ENCODE assay signal across 20 cellular contexts in genomic region chr13:47120284-47120683, GRCh38.
DNase-seq lines count a peak whose midpoint lies in the region; ATAC-seq, FAIRE-seq and TF ChIP-seq lines count a peak whose summit lies in the region.
"Had no signal": no experiment of that assay in that cellular context is flagged by ENCODE, and none has a peak within 500 bp of the region (broad histone marks: within the 10 kb centered on the region; RNA-seq: fewer than 3 reads in every experiment).

No MANE protein-coding gene starts in this region.

- POLR2A ChIA-PET in K562 (lab: Yijun Ruan, JAX): no interaction called here
- POLR2A ChIA-PET in CD8-positive, alpha-beta T cell (lab: Charles Lee): no interaction called here
- POLR2A ChIA-PET in activated CD4-positive, alpha-beta T cell treated with anti-CD3 and anti-CD28 coated beads, Interleukin-2, amount 10 ng/mL, durations not matched to agents 7 days and 5 days (lab: Charles Lee): no interaction called here

- no peak overlapping the region for H2AFZ ChIP-seq in K562 (ENCODE audit: low read depth, low read length)

- TF ChIP-seq POLR2A in K562 (conservative IDR thresholded peaks at IDR 0.05): no peak

- H3K9me1 ChIP-seq in K562 (ENCODE audit: control insufficient read depth, insufficient read depth, low read length): no peaks in the 10 kb centered on the region

- BruUV-seq in K562 (replicated peaks; lab: Mats Ljungman, UMichigan): no TSS peak

- no peak for TF ChIP-seq EP300 in K562 (IDR thresholded peaks at IDR 0.05; ENCODE audit: low read length)

- no peak for FAIRE-seq in K562 (lab: Jason Lieb, UNC)
- FAIRE-seq: A204.1, GM12878 had no signal

- DNase-seq in COLO829 (ENCODE audit: low spot score) (peak; percentile 11), K562 (ENCODE audit: extremely low read depth in 1 of 4, low spot score in 3 of 4) (peak in 1 of 4 experiments; percentile 19), occipital lobe (lab: John Stamatoyannopoulos, UW) (peak; percentile 13), NCI-H146 (lab: John Stamatoyannopoulos, UW) (no peak)
- peak; percentile 21 for DNase-seq in Jurkat, Clone E6-1 (ENCODE audit: low read depth, low spot score)
- no peak for DNase-seq in CD8-positive, alpha-beta T cell
- DNase-seq in activated CD4-positive, alpha-beta T cell treated with anti-CD3 and anti-CD28 coated beads, Interleukin-2, amount 10 ng/mL, durations not matched to agents 7 days and 5 days: no peak
- DNase-seq: DMS79 treated with DMSO at 0.1 percent for 48 hours; GOT3; NCI-H1092; NCI-H1436; NCI-H1930; NCI-H69; NK-92 treated with Interleukin-12 subunit alpha and Interleukin-12 subunit beta, amount 100 ng/mL, for 24 hours; SIG-M5 had no signal

- H3K36me3 ChIP-seq in K562 (ENCODE audit: control insufficient read depth, insufficient read depth, low read length): no peaks in the 10 kb centered on the region
- H3K36me3 ChIP-seq in CD8-positive, alpha-beta T cell (ENCODE audit: insufficient read depth, low read length): no peaks in the 10 kb centered on the region

- TF ChIP-seq RAD21 in K562 (CRISPR knock-in tag; conservative IDR thresholded peaks at IDR 0.05 in 1 of 2, IDR thresholded peaks at IDR 0.05 in 1 of 2): no peak

- no peak for TF ChIP-seq CTCF in K562 (IDR thresholded peaks at IDR 0.05 in 2 of 3, conservative IDR thresholded peaks at IDR 0.05 in 1 of 3; ENCODE audit: insufficient read depth in 2 of 3, low read depth in 1 of 3, low read length in 3 of 3)
- no peak for TF ChIP-seq CTCF in CD8-positive, alpha-beta T cell (IDR thresholded peaks at IDR 0.05)

- H3K9me3 ChIP-seq in K562 (replicated peaks; ENCODE audit: control insufficient read depth, insufficient read depth, low read depth, low read length): no peaks in the 10 kb centered on the region
- H3K9me3 ChIP-seq in CD8-positive, alpha-beta T cell (ENCODE audit: low read length): no peaks in the 10 kb centered on the region

- H3K27ac ChIP-seq in K562 (ENCODE audit: extremely low read depth, low read depth, low read length): no peak overlapping the region
- no peak overlapping the region for H3K27ac ChIP-seq in CD8-positive, alpha-beta T cell (ENCODE audit: low read depth, low read length)

- peaks cover 0 to 17% of the 10 kb centered on the region in 2 experiments; a peak in 4 of 5 replicates for H3K4me1 ChIP-seq in K562 (replicated peaks in 1 of 2; ENCODE audit: control insufficient read depth in 2 of 2, insufficient read depth in 2 of 2, low read length in 2 of 2)
- no peaks in the 10 kb centered on the region for H3K4me1 ChIP-seq in CD8-positive, alpha-beta T cell (ENCODE audit: insufficient read depth, low read length)

- H4K20me1 ChIP-seq in K562 (replicated peaks; ENCODE audit: control insufficient read depth, insufficient read depth, low read length): no peaks in the 10 kb centered on the region

- H3K4me3 Mint-ChIP-seq in CD8-positive, alpha-beta T cell: no peak overlapping the region
- no peak overlapping the region for H3K4me3 Mint-ChIP-seq in activated CD4-positive, alpha-beta T cell treated with anti-CD3 and anti-CD28 coated beads, Interleukin-2, amount 10 ng/mL, durations not matched to agents 7 days and 5 days
- H3K4me3 Mint-ChIP-seq: CD14-positive monocyte had no signal

- no peaks in the 10 kb centered on the region for H3K4me1 Mint-ChIP-seq in CD8-positive, alpha-beta T cell (ENCODE audit: low read depth)
- H3K4me1 Mint-ChIP-seq in activated CD4-positive, alpha-beta T cell treated with anti-CD3 and anti-CD28 coated beads, Interleukin-2, amount 10 ng/mL, durations not matched to agents 7 days and 5 days: no peaks in the 10 kb centered on the region
- H3K4me1 Mint-ChIP-seq: CD14-positive monocyte had no signal

- no peaks in the 10 kb centered on the region for H3K36me3 Mint-ChIP-seq in CD8-positive, alpha-beta T cell
- H3K36me3 Mint-ChIP-seq in activated CD4-positive, alpha-beta T cell treated with anti-CD3 and anti-CD28 coated beads, Interleukin-2, amount 10 ng/mL, durations not matched to agents 7 days and 5 days (ENCODE audit: low read depth): no peaks in the 10 kb centered on the region
- H3K36me3 Mint-ChIP-seq: CD14-positive monocyte had no signal

- no peaks in the 10 kb centered on the region for H3K27me3 ChIP-seq in K562 (ENCODE audit: control insufficient read depth in 2 of 2, insufficient read depth in 2 of 2, low read length in 2 of 2)
- no peaks in the 10 kb centered on the region for H3K27me3 ChIP-seq in CD8-positive, alpha-beta T cell (ENCODE audit: insufficient read depth, low read length)

- no peak overlapping the region for H3K9ac ChIP-seq in K562 (ENCODE audit: insufficient read depth in 1 of 2, low read depth in 2 of 2, low read length in 2 of 2)

- no peak overlapping the region for H3K27ac Mint-ChIP-seq in CD8-positive, alpha-beta T cell
- H3K27ac Mint-ChIP-seq in activated CD4-positive, alpha-beta T cell treated with anti-CD3 and anti-CD28 coated beads, Interleukin-2, amount 10 ng/mL, durations not matched to agents 7 days and 5 days: no peak overlapping the region
- H3K27ac Mint-ChIP-seq: CD14-positive monocyte had no signal

- 39% methylated on average over 5 of the region's 5 CpGs for WGBS in K562 (ENCODE audit: insufficient coverage, low coverage, missing lambda C conversion rate)

- CTCF ChIA-PET in K562 (lab: Yijun Ruan, JAX; ENCODE audit: low intra/inter-chr PET ratio): no interaction called here
- CTCF ChIA-PET in CD8-positive, alpha-beta T cell (lab: Charles Lee): no interaction called here
- CTCF ChIA-PET in activated CD4-positive, alpha-beta T cell treated with anti-CD3 and anti-CD28 coated beads, Interleukin-2, amount 10 ng/mL, durations not matched to agents 7 days and 5 days (lab: Charles Lee): no interaction called here

- H3K4me3 ChIP-seq in Jurkat, Clone E6-1 (ENCODE audit: low read length): no peak overlapping the region
- no peak overlapping the region for H3K4me3 ChIP-seq in K562
- no peak overlapping the region for H3K4me3 ChIP-seq in CD8-positive, alpha-beta T cell (ENCODE audit: low read depth, low read length)
- H3K4me3 ChIP-seq: GM12878 had no signal

- H3K79me2 ChIP-seq in K562 (ENCODE audit: control insufficient read depth, insufficient read depth, low read length): no peaks in the 10 kb centered on the region

- no peak for ATAC-seq in K562
- ATAC-seq in HG03565 (IDR thresholded peaks at IDR 0.05; ENCODE audit: unreplicated experiment): no peak
- ATAC-seq in CD8-positive, alpha-beta T cell: no peak
- ATAC-seq: GM12878, Panc1 had no signal

- H3K4me2 ChIP-seq in K562 (ENCODE audit: insufficient read depth, low read length): no peak overlapping the region

- intact Hi-C loops in K562 (cut with micrococcal nuclease): no loop called here
- intact Hi-C loops in CD8-positive, alpha-beta T cell (cut with DNase I, micrococcal nuclease): no loop called here

- H3K27me3 Mint-ChIP-seq in CD8-positive, alpha-beta T cell (ENCODE audit: low read depth): peaks cover 3% of the 10 kb centered on the region
- H3K27me3 Mint-ChIP-seq in activated CD4-positive, alpha-beta T cell treated with anti-CD3 and anti-CD28 coated beads, Interleukin-2, amount 10 ng/mL, durations not matched to agents 7 days and 5 days: peaks cover 8% of the 10 kb centered on the region

- in situ Hi-C loops in K562 (cut with MboI): no loop called here

- H3K9me3 Mint-ChIP-seq in CD8-positive, alpha-beta T cell: no peaks in the 10 kb centered on the region
- no peaks in the 10 kb centered on the region for H3K9me3 Mint-ChIP-seq in activated CD4-positive, alpha-beta T cell treated with anti-CD3 and anti-CD28 coated beads, Interleukin-2, amount 10 ng/mL, durations not matched to agents 7 days and 5 days

TF ChIP-seq in K562, 482 proteins besides CTCF, POLR2A, EP300 and RAD21:
- no peak for TF ChIP-seq ZNF274 (IDR thresholded peaks at IDR 0.05; ENCODE audit: borderline replicate concordance, low read depth, low read length)
- no peak for TF ChIP-seq ZNF280A (IDR thresholded peaks at IDR 0.05; ENCODE audit: low read depth, partially characterized antibody)
- TF ChIP-seq ZNF512 (tag; IDR thresholded peaks at IDR 0.05): no peak
- no peak for TF ChIP-seq ZNF551 (CRISPR knock-in tag; IDR thresholded peaks at IDR 0.05)
- peak; percentile 58 for TF ChIP-seq NFIC (IDR thresholded peaks at IDR 0.05)
- no peak for TF ChIP-seq FOXK2 (conservative IDR thresholded peaks at IDR 0.05 in 1 of 2, IDR thresholded peaks at IDR 0.05 in 1 of 2; ENCODE audit: low read depth in 2 of 2)
- TF ChIP-seq GABPA (tag; conservative IDR thresholded peaks at IDR 0.05; ENCODE audit: low read depth): no peak

Comparison
In these comparisons a context has a peak if more than half of its experiments do, and no peak if none do; other contexts are left out.
1. DNase-seq: peak in COLO829 (single experiment), Jurkat, Clone E6-1 (single experiment) and occipital lobe (single experiment); none in CD8-positive, alpha-beta T cell (0 of 7), NCI-H146 (single experiment) and activated CD4-positive, alpha-beta T cell treated with anti-CD3 and anti-CD28 coated beads, Interleukin-2, amount 10 ng/mL, durations not matched to agents 7 days and 5 days (single experiment).